In the genomic region with DNA sequence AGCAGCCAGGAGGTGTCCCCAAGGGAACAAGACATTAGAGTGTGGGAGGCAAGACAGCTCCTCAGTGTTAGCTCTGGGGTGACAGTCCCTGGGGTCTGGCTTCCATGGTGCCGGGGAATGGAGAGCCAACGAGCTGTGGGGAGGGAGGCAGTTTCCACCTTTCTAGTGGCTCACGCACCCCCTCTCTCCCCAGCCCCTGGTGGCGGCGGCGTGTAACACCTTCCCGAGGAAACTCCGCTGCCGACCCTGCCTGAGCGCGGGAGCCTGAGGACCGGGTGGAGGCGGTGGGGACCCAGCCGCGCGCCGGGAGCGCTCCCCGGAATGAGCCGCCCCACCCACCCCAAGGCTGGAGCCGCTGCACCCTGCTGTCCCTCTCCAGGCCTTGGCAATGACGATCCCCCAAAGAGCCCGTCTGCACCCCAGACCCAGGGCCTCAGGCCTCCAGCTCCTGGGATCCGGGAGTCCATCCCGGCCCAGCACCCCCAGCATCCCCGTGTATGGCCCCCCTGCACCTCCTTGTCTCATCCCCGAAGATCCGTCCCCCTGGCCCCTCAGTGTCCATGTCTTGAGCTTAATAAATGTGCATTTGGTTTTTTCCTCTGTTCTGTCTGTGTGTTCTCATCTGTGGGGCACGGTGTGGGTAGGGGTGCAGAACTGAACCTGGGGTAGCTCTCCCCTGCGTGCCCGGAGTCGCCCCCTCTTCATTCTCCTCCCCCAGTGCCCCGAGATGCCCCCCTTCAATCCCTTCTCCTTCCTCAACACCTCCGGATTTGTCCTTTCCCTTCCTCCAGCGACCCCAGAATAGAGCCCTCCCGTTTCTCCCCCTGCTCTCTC, we compare ENCODE assay signal across 8 cellular contexts. TPM values are rescaled to one million over a fixed set of nuclear protein-coding genes. Genes with fewer than 3 reads are reported as not detected.
DNase-seq lines count a peak whose midpoint lies in the region; ATAC-seq, FAIRE-seq and TF ChIP-seq lines count a peak whose summit lies in the region.

No MANE protein-coding gene starts in this region.

- H3K9me3 ChIP-seq in right atrium auricular region = no peaks in the 10 kb centered on the region
- H3K9me3 ChIP-seq in small intestine (ENCODE audit: control insufficient read depth, low read depth) = no peaks in the 10 kb centered on the region

- H2AFZ ChIP-seq in ACC112 (ENCODE audit: low read length, unreplicated experiment) = peak overlapping the region; percentile 81

- no peak for FAIRE-seq in small intestine (lab: Jason Lieb, UNC)

- peak overlapping the region; percentile 93 for H3K4me3 ChIP-seq in ACC112 (ENCODE audit: low read depth, low read length)
- H3K4me3 ChIP-seq in right atrium auricular region = peak overlapping the region; percentile 58 to 67
- H3K4me3 ChIP-seq in small intestine (ENCODE audit: low read depth in 1 of 2, low read length in 2 of 2) = peak overlapping the region; percentile 46 to 69

- H3K79me2 ChIP-seq in ACC112 (ENCODE audit: control insufficient read depth, insufficient read depth, low read length, unreplicated experiment) = peaks cover 21% of the 10 kb centered on the region

- 0 to 2% (median 1%) methylated on average over 23 to 36 of the region's 36 CpGs for WGBS in small intestine, 3 donors

- ATAC-seq in GM21529 (IDR thresholded peaks at IDR 0.05; ENCODE audit: unreplicated experiment) (peak; percentile 48), HG03432 (IDR thresholded peaks at IDR 0.05; ENCODE audit: unreplicated experiment) (no peak)

- DNase-seq in RKO (ENCODE audit: low spot score) (peak; percentile 72), right atrium auricular region (ENCODE audit: low spot score) (no peak), small intestine (no peak), NCI-H2029 treated with DMSO at 0.1 percent for 48 hours (lab: John Stamatoyannopoulos, UW) (no peak)
- peak; percentile 44 to 65 (median 60) for DNase-seq in activated naive CD4-positive, alpha-beta T cell (lab: John Stamatoyannopoulos, UW)

- H3K36me3 ChIP-seq in ACC112 (ENCODE audit: insufficient read depth, low read length) = peaks cover 6% of the 10 kb centered on the region; the same call in 1 of the 2 replicates
- peaks cover 10% of the 10 kb centered on the region for H3K36me3 ChIP-seq in right atrium auricular region
- peaks cover 0 to 2% of the 10 kb centered on the region in 2 donors for H3K36me3 ChIP-seq in small intestine (ENCODE audit: control insufficient read depth in 2 of 2, insufficient read depth in 2 of 2, low read length in 2 of 2)

- H3K27me3 ChIP-seq in ACC112 (ENCODE audit: insufficient read depth, low read length) = no peaks in the 10 kb centered on the region
- peaks cover 0 to 7% of the 10 kb centered on the region in 2 donors for H3K27me3 ChIP-seq in right atrium auricular region
- H3K27me3 ChIP-seq in small intestine (ENCODE audit: control insufficient read depth in 2 of 2, insufficient read depth in 2 of 2, low read length in 2 of 2) = peaks cover 0 to 2% of the 10 kb centered on the region in 2 donors

- H3K27ac ChIP-seq in ACC112 (ENCODE audit: low read depth, low read length) (no peak overlapping the region), right atrium auricular region (peak overlapping the region; percentile 70 to 85), small intestine (ENCODE audit: low read depth in 1 of 2, low read length in 1 of 2) (peak overlapping the region in 1 of 2 donors; percentile 88)

- H3K4me1 ChIP-seq in ACC112 (ENCODE audit: control insufficient read depth, insufficient read depth, low read length, unreplicated experiment) = peaks cover 8% of the 10 kb centered on the region
- H3K4me1 ChIP-seq in right atrium auricular region = peaks cover 0 to 23% of the 10 kb centered on the region in 2 donors
- H3K4me1 ChIP-seq in small intestine (ENCODE audit: control insufficient read depth in 2 of 2, insufficient read depth in 1 of 2, low read depth in 1 of 2, low read length in 1 of 2) = peaks cover 0 to 7% of the 10 kb centered on the region in 2 donors

- peak in 1 of 2 donors; percentile 66 for TF ChIP-seq CTCF in right atrium auricular region (IDR thresholded peaks at IDR 0.05)

RNA-seq across cellular contexts. Expression of gene FXYD5, which starts 0.6 kb away (rescaled TPM):
- total RNA-seq in right atrium auricular region = 10 to 100 TPM; 31.3 to 77.7 TPM
- polyA plus RNA-seq in small intestine = 10 to 100 TPM in 2 of 3 donors, 1 to 10 TPM in 1; 3.4 to 60.5 (median 19.7) TPM

RNA-seq across cellular contexts. Expression of gene FXYD7, which starts 10.9 kb away (rescaled TPM):
- total RNA-seq in right atrium auricular region = not detected
- under 1 TPM in 1 of 3 donors, not detected in 2; 0.24 TPM for polyA plus RNA-seq in small intestine

RNA-seq across cellular contexts. Expression of gene FXYD1, which starts 15.3 kb away (rescaled TPM):
- 100 to 1,000 TPM; 166 to 175 TPM for total RNA-seq in right atrium auricular region
- 10 to 100 TPM in 1 of 3 donors, 1 to 10 TPM in 1, not detected in 1; 7.3 to 25.4 TPM for polyA plus RNA-seq in small intestine

RNA-seq across cellular contexts. Expression of gene LGI4, which starts 19.1 kb away (rescaled TPM):
- total RNA-seq in right atrium auricular region = 10 to 100 TPM; 10.9 to 42.5 TPM
- 10 to 100 TPM in 1 of 3 donors, 1 to 10 TPM in 1, under 1 TPM in 1; 0.45 to 14.5 (median 1.1) TPM for polyA plus RNA-seq in small intestine

RNA-seq across cellular contexts. Expression of gene FXYD3, which starts 38.3 kb away (rescaled TPM):
- 1 to 10 TPM in 1 of 2 donors, under 1 TPM in 1; 0.98 to 1.6 TPM for total RNA-seq in right atrium auricular region
- polyA plus RNA-seq in small intestine = 100 to 1,000 TPM in 2 of 3 donors, 10 to 100 TPM in 1; 72.7 to 119 (median 117) TPM

Comparison
In these comparisons a context has a peak if more than half of its experiments do, and no peak if none do; other contexts are left out.
1. DNase-seq: peak in RKO (single experiment) and activated naive CD4-positive, alpha-beta T cell (4 of 4); none in right atrium auricular region (single experiment), small intestine (single experiment) and NCI-H2029 treated with DMSO at 0.1 percent for 48 hours (single experiment).
2. Peak in every context shown above with its lines, with median percentiles within 50 percentile points of each other: H3K4me3 ChIP-seq.